1 cellular context compared by ENCODE assay signal in the genomic region with DNA sequence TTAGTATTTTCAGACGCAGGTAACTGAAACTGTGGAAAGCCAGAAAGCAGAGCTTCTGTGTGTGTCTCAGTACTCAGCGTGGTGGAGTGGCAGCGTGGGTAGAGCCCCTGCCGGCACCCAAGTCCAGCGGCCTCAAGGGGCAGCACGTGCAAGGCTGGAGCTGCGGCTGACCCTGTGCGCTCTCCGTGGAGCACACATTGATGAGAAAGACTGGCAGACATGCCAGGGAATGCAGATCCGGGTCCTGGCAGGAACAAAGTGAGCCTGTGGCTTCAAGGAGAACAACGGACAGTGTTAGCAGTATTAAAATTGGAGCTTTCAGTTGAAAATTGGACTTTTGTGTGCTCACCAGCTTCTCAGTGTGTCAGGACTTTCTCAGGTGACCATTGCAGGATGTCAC.
TF ChIP-seq lines count a peak whose summit lies in the region.

No MANE protein-coding gene starts in this region.

TF ChIP-seq in HepG2, 621 proteins besides CTCF, POLR2A, EP300 and RAD21:
- no peak for TF ChIP-seq FOSL1 (CRISPR knock-in tag; IDR thresholded peaks at IDR 0.05; ENCODE audit: borderline replicate concordance)
- TF ChIP-seq, protein P1, sequence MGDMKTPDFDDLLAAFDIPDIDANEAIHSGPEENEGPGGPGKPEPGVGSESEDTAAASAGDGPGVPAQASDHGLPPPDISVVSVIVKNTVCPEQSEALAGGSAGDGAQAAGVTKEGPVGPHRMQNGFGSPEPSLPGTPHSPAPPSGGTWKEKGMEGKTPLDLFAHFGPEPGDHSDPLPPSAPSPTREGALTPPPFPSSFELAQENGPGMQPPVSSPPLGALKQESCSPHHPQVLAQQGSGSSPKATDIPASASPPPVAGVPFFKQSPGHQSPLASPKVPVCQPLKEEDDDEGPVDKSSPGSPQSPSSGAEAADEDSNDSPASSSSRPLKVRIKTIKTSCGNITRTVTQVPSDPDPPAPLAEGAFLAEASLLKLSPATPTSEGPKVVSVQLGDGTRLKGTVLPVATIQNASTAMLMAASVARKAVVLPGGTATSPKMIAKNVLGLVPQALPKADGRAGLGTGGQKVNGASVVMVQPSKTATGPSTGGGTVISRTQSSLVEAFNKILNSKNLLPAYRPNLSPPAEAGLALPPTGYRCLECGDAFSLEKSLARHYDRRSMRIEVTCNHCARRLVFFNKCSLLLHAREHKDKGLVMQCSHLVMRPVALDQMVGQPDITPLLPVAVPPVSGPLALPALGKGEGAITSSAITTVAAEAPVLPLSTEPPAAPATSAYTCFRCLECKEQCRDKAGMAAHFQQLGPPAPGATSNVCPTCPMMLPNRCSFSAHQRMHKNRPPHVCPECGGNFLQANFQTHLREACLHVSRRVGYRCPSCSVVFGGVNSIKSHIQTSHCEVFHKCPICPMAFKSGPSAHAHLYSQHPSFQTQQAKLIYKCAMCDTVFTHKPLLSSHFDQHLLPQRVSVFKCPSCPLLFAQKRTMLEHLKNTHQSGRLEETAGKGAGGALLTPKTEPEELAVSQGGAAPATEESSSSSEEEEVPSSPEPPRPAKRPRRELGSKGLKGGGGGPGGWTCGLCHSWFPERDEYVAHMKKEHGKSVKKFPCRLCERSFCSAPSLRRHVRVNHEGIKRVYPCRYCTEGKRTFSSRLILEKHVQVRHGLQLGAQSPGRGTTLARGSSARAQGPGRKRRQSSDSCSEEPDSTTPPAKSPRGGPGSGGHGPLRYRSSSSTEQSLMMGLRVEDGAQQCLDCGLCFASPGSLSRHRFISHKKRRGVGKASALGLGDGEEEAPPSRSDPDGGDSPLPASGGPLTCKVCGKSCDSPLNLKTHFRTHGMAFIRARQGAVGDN (CRISPR knock-in tag; IDR thresholded peaks at IDR 0.05), result peak; percentile 33; the same call in 1 of the 2 replicates
